ENCODE assay signal across 20 cellular contexts in the genomic region with DNA sequence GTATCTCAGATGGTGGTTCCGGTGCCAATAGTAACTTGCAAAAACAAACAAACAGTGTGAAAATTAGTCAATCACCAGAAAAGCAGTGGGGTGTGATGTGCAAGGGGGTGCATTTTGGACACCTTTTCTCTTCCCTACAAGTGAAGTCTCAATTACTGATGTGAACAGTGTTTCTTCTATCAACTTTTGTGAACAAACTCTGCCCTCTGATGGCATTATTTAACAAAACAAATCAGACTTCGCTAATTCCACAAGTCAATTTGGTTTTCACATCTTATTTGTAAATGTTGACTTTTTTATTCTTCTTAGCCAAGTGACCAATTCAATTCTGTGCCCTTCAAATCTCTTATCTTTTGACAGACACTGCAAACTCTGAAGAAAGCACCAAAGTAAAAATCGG.
DNase-seq lines count a peak whose midpoint lies in the region; ATAC-seq and TF ChIP-seq lines count a peak whose summit lies in the region.
"Had no signal": no experiment of that assay in that cellular context is flagged by ENCODE, and none has a peak within 500 bp of the region (broad histone marks: within the 10 kb centered on the region; RNA-seq: fewer than 3 reads in every experiment).

No MANE protein-coding gene starts in this region.

- no peak overlapping the region for H2AFZ ChIP-seq in GM23248
- no peak overlapping the region for H2AFZ ChIP-seq in Loucy (ENCODE audit: low read length)

- H3K9me3 ChIP-seq in GM23248 (ENCODE audit: low read depth) (no peaks in the 10 kb centered on the region), Loucy (ENCODE audit: insufficient read depth, low read depth, low read length) (no peaks in the 10 kb centered on the region; the same call in 1 of the 2 replicates)
- H3K9me3 ChIP-seq: MG63, right atrium auricular region, tibial nerve had no signal

- H3K9ac ChIP-seq in GM23248 (no peak overlapping the region), Loucy (ENCODE audit: low read depth, low read length, poor library complexity, severe bottlenecking) (no peak overlapping the region)

- 50 to 53% methylated on average over 3 of the region's 3 CpGs for WGBS in GM23248 (ENCODE audit: low coverage in 1 of 2, low lambda C conversion rate in 2 of 2, missing lambda C conversion rate in 2 of 2), 2 experiments

- no peak for ATAC-seq in HG02610 (IDR thresholded peaks at IDR 0.05; ENCODE audit: unreplicated experiment)
- ATAC-seq: stimulated activated naive CD8-positive, alpha-beta T cell treated with anti-CD3 and anti-CD28 coated beads, Interleukin-15, amount 100 ng/mL, for 72 hours had no signal

- H4K20me1 ChIP-seq in GM23248 (ENCODE audit: insufficient read depth) (no peaks in the 10 kb centered on the region), Loucy (ENCODE audit: insufficient read depth, low read length, poor library complexity, severe bottlenecking) (no peaks in the 10 kb centered on the region)

- H3K4me2 ChIP-seq in GM23248 (ENCODE audit: unreplicated experiment) = no peak overlapping the region
- H3K4me2 ChIP-seq in Loucy (ENCODE audit: low read depth, low read length, poor library complexity, severe bottlenecking) = no peak overlapping the region

- H3K4me3 ChIP-seq in GM23248 (no peak overlapping the region), Loucy (ENCODE audit: low read length, poor library complexity, severe bottlenecking) (no peak overlapping the region)
- H3K4me3 ChIP-seq: MG63, right atrium auricular region, tibial nerve had no signal

- H3K4me1 ChIP-seq in GM23248 (ENCODE audit: insufficient read depth) (no peaks in the 10 kb centered on the region), Loucy (ENCODE audit: insufficient read depth, low read length, poor library complexity, severe bottlenecking) (no peaks in the 10 kb centered on the region)
- H3K4me1 ChIP-seq: right atrium auricular region, tibial nerve had no signal

- peak; percentile 48 for TF ChIP-seq CTCF in Loucy (conservative IDR thresholded peaks at IDR 0.05; ENCODE audit: low read length)
- TF ChIP-seq CTCF in VCaP (conservative IDR thresholded peaks at IDR 0.05) = peak; percentile 31

- H3K36me3 ChIP-seq in GM23248 (ENCODE audit: low read depth) = no peaks in the 10 kb centered on the region
- peaks cover 2% of the 10 kb centered on the region; the same call in 1 of the 2 replicates for H3K36me3 ChIP-seq in Loucy (ENCODE audit: insufficient read depth, low read length)
- H3K36me3 ChIP-seq: MG63, right atrium auricular region had no signal

- DNase-seq in GM23248 (peak; percentile 14), midbrain (lab: John Stamatoyannopoulos, UW) (peak; percentile 2), GOT3 (lab: John Stamatoyannopoulos, UW) (no peak), AG08395 (ENCODE audit: low spot score) (no peak)
- DNase-seq: activated B cell treated with CpG ODN at 0.5 μM for 24 hours; activated CD4-positive, alpha-beta T cell treated with anti-CD3 and anti-CD28 coated beads, Interleukin-2, amount 50 U/mL, for 48 hours; activated naive CD8-positive, alpha-beta T cell treated with anti-CD3 and anti-CD28 coated beads, Interleukin-2, amount 10 ng/mL, durations not matched to agents 7 days and 5 days; AML-193; EL; IMR-90; mesenchymal stem cell; MG63; NCI-H1436; stimulated activated CD4-positive, alpha-beta T cell treated with anti-CD3 and anti-CD28 coated beads, Interleukin-4, amount 100 ng/mL, for 24 hours; stimulated activated naive CD8-positive, alpha-beta T cell treated with anti-CD3 and anti-CD28 coated beads, Interleukin-15, amount 100 ng/mL, for 72 hours had no signal

- no peaks in the 10 kb centered on the region for H3K9me2 ChIP-seq in GM23248 (ENCODE audit: insufficient read depth)
- no peaks in the 10 kb centered on the region for H3K9me2 ChIP-seq in Loucy (replicated peaks; ENCODE audit: low read depth, low read length)

- in situ Hi-C loops in GM23248 (cut with MboI) = no loop called here

- no peak overlapping the region for H3K27ac ChIP-seq in GM23248
- H3K27ac ChIP-seq in VCaP = no peak overlapping the region
- H3K27ac ChIP-seq: right atrium auricular region, tibial nerve had no signal

- no peaks in the 10 kb centered on the region for H3F3A ChIP-seq in GM23248 (ENCODE audit: insufficient read depth)
- no peaks in the 10 kb centered on the region for H3F3A ChIP-seq in Loucy (ENCODE audit: low read depth)

- H3K27me3 ChIP-seq in GM23248 (replicated peaks; ENCODE audit: insufficient read depth) (no peaks in the 10 kb centered on the region), Loucy (ENCODE audit: insufficient read depth, low read length, poor library complexity, severe bottlenecking) (no peaks in the 10 kb centered on the region)
- H3K27me3 ChIP-seq: MG63, right atrium auricular region, tibial nerve had no signal

- H3K79me2 ChIP-seq in GM23248 (ENCODE audit: insufficient read depth) (no peaks in the 10 kb centered on the region), Loucy (ENCODE audit: insufficient read depth, low read length) (no peaks in the 10 kb centered on the region)

Comparison
In these comparisons a context has a peak if more than half of its experiments do, and no peak if none do; other contexts are left out.
1. DNase-seq: peak in GM23248 (single experiment) and midbrain (single experiment); none in GOT3 (single experiment) and AG08395 (single experiment).